10 cellular contexts compared by ENCODE assay signal in the genomic region with DNA sequence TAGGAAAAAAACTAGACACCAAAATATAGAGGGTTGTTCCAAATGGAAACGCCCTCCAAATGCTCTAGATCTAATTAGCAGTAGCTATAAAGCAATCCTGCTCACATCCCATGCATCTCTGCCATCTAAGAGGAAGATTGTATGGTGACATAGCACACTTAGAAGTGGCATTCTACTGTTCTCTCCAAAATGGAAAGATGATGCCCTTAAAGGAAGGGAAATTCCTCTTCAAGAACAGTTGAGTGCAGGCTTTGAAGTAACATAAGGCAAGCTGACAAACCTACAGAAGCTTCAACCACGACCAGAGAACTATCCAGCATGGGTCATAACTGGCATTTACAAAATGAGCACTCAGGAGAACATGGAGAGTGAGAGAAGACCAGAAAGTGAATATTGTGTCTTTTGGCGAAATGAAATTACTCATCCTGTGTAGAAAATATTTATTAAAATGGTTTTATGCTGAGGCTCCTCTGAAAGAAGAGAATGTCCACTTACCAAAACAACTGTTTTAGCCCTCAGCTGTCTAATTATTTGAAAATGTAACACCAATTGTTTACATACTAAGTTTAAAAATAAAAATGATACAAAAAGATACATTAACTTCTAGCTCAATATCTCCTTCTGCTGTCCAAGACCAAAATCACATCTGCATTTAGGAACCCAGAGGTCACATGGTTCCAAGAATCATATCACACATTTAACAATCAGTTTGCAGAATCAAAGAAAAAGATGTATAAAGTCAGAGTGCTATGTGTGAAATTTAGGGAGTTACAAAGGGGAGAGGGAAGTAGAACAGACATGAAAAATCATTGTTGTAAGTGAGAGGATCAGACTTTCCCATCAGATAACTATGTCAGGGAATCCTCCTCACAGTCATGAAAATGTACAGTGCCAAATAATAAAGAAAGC.
DNase-seq lines count a peak whose midpoint lies in the region; ATAC-seq, FAIRE-seq and TF ChIP-seq lines count a peak whose summit lies in the region.
"Had no signal": no experiment of that assay in that cellular context is flagged by ENCODE, and none has a peak within 500 bp of the region (broad histone marks: within the 10 kb centered on the region; RNA-seq: fewer than 3 reads in every experiment).

No MANE protein-coding gene starts in this region.

- peak overlapping the region; percentile 16; the same call in 1 of the 2 replicates for H2AFZ ChIP-seq in Loucy (ENCODE audit: low read length)
- H2AFZ ChIP-seq in mammary epithelial cell (ENCODE audit: low read depth, low read length) = peak overlapping the region; percentile 50
- H2AFZ ChIP-seq in HepG2 (ENCODE audit: low read length) = no peak overlapping the region

- CTCF ChIA-PET in mammary epithelial cell (lab: Charles Lee; ENCODE audit: low non-redundant PET) = interaction anchor here (0.6 to 0.7 kb wide), 2 partner anchors 180 to 243 kb away, joined by 3 to 4 read pairs; no protein-coding TSS in a partner anchor
- CTCF ChIA-PET in HepG2 (lab: Yijun Ruan, JAX; ENCODE audit: low intra/inter-chr PET ratio, low total read pairs) = no interaction called here

- WGBS in mammary epithelial cell (ENCODE audit: low coverage, missing lambda C conversion rate) = 72% methylated on average over 3 of the region's 3 CpGs
- 68 to 77% methylated on average over 3 of the region's 3 CpGs for WGBS in thyroid gland, 2 donors
- 16% methylated on average over 3 of the region's 3 CpGs for WGBS in HepG2 (ENCODE audit: low lambda C conversion rate)

- H3K27ac ChIP-seq in mammary epithelial cell (ENCODE audit: insufficient read depth, low read depth, low read length) = no peak overlapping the region
- peak overlapping the region in 2 of 3 donors; percentile 41 to 51 for H3K27ac ChIP-seq in thyroid gland
- no peak overlapping the region for H3K27ac ChIP-seq in HepG2 (ENCODE audit: extremely low read length, insufficient read depth, low read length)

- H3K4me3 ChIP-seq in Loucy (ENCODE audit: low read length, poor library complexity, severe bottlenecking) (no peak overlapping the region), mammary epithelial cell (replicated peaks in 1 of 3; ENCODE audit: insufficient read depth in 1 of 3, low read depth in 2 of 3, low read length in 3 of 3) (no peak overlapping the region), thyroid gland (replicated peaks in 1 of 3) (no peak overlapping the region), HepG2 (replicated peaks in 1 of 3; ENCODE audit: insufficient read depth in 1 of 3, low read depth in 2 of 3, low read length in 3 of 3) (no peak overlapping the region)
- H3K4me3 ChIP-seq: GM12878 had no signal

- peak overlapping the region; percentile 89 for H3K27ac Mint-ChIP-seq in mesothelial cell of epicardium

- H3K27me3 ChIP-seq in Loucy (ENCODE audit: insufficient read depth, low read length, poor library complexity, severe bottlenecking) = no peaks in the 10 kb centered on the region
- H3K27me3 ChIP-seq in mammary epithelial cell (ENCODE audit: insufficient read depth, low read length) = no peaks in the 10 kb centered on the region
- H3K27me3 ChIP-seq in thyroid gland = no peaks in the 10 kb centered on the region
- no peaks in the 10 kb centered on the region for H3K27me3 ChIP-seq in HepG2 (ENCODE audit: control insufficient read depth in 1 of 2, insufficient read depth in 2 of 2, low read length in 2 of 2)

- no peaks in the 10 kb centered on the region for H3K4me1 ChIP-seq in Loucy (ENCODE audit: insufficient read depth, low read length, poor library complexity, severe bottlenecking)
- H3K4me1 ChIP-seq in mammary epithelial cell (ENCODE audit: insufficient read depth, low read length) = no peaks in the 10 kb centered on the region
- no peaks in the 10 kb centered on the region for H3K4me1 ChIP-seq in thyroid gland
- no peaks in the 10 kb centered on the region for H3K4me1 ChIP-seq in HepG2 (ENCODE audit: insufficient read depth, low read length)

- no peaks in the 10 kb centered on the region for H3K36me3 Mint-ChIP-seq in mesothelial cell of epicardium

- no peaks in the 10 kb centered on the region for H3K9me3 Mint-ChIP-seq in mesothelial cell of epicardium

- BruUV-seq in mammary epithelial cell (replicated peaks; lab: Mats Ljungman, UMichigan) (no TSS peak), HepG2 (replicated peaks; lab: Mats Ljungman, UMichigan) (no TSS peak)

- TF ChIP-seq POLR2A in thyroid gland (IDR thresholded peaks at IDR 0.05) (no peak), HepG2 (IDR thresholded peaks at IDR 0.05; ENCODE audit: insufficient read depth in 1 of 2, low read depth in 2 of 2, low read length in 2 of 2) (no peak)

- dilution Hi-C loops in mammary epithelial cell (cut with HindIII; ENCODE audit: low sequenced_read_pairs) = no loop called here

- no peak for TF ChIP-seq RAD21 in HepG2 (CRISPR knock-in tag; IDR thresholded peaks at IDR 0.05)

- intact Hi-C loops in mammary epithelial cell (cut with micrococcal nuclease) = loop anchor here (1.0 to 10.0 kb wide), 4 partner anchors 50 to 667 kb away; no protein-coding TSS in a partner anchor
- intact Hi-C loops in thyroid gland (cut with DNase I) = no loop called here
- intact Hi-C loops in HepG2 (cut with micrococcal nuclease; ENCODE audit: unreplicated experiment) = no loop called here

- H3K4me2 ChIP-seq in Loucy (ENCODE audit: low read depth, low read length, poor library complexity, severe bottlenecking) = no peak overlapping the region
- H3K4me2 ChIP-seq in mammary epithelial cell (ENCODE audit: insufficient read depth, low read depth, low read length) = no peak overlapping the region
- H3K4me2 ChIP-seq in HepG2 (ENCODE audit: low read depth, low read length) = no peak overlapping the region

- H3K79me2 ChIP-seq in Loucy (ENCODE audit: insufficient read depth, low read length) (no peaks in the 10 kb centered on the region), mammary epithelial cell (ENCODE audit: insufficient read depth, low read length) (no peaks in the 10 kb centered on the region), HepG2 (ENCODE audit: insufficient read depth, low read length) (no peaks in the 10 kb centered on the region)

- no peaks in the 10 kb centered on the region for H3K27me3 Mint-ChIP-seq in mesothelial cell of epicardium (ENCODE audit: low read depth)

- H3K4me1 Mint-ChIP-seq in mesothelial cell of epicardium = peaks cover 73% of the 10 kb centered on the region

- TF ChIP-seq EP300 in HepG2 (IDR thresholded peaks at IDR 0.05; ENCODE audit: low read depth in 2 of 2, low read length in 2 of 2) (no peak), HepG2 (CRISPR knock-in tag; IDR thresholded peaks at IDR 0.05; ENCODE audit: borderline replicate concordance) (no peak)

- H3K9me3 ChIP-seq in Loucy (ENCODE audit: insufficient read depth, low read depth, low read length) = no peaks in the 10 kb centered on the region
- H3K9me3 ChIP-seq in mammary epithelial cell (replicated peaks; ENCODE audit: insufficient read depth, low read length) = no peaks in the 10 kb centered on the region
- no peaks in the 10 kb centered on the region for H3K9me3 ChIP-seq in thyroid gland
- no peaks in the 10 kb centered on the region for H3K9me3 ChIP-seq in HepG2 (ENCODE audit: low read length)

- in situ Hi-C loops in mammary epithelial cell (cut with MboI; ENCODE audit: low sequenced_read_pairs in 2 of 2) = no loop called here
- in situ Hi-C loops in HepG2 (cut with HindIII; ENCODE audit: extremely low pct_ligation_motif_present, low pct_unique_long_range_greater_than_20kb) = no loop called here

- no peaks in the 10 kb centered on the region for H3K9me2 ChIP-seq in Loucy (replicated peaks; ENCODE audit: low read depth, low read length)

- no peaks in the 10 kb centered on the region for H3F3A ChIP-seq in Loucy (ENCODE audit: low read depth)

- H3K36me3 ChIP-seq in Loucy (ENCODE audit: insufficient read depth, low read length) (no peaks in the 10 kb centered on the region), mammary epithelial cell (ENCODE audit: insufficient read depth, low read length) (no peaks in the 10 kb centered on the region), thyroid gland (no peaks in the 10 kb centered on the region), HepG2 (replicated peaks in 1 of 2; ENCODE audit: control insufficient read depth in 1 of 2, insufficient read depth in 2 of 2, low read length in 2 of 2) (no peaks in the 10 kb centered on the region)

- H3K4me3 Mint-ChIP-seq in mesothelial cell of epicardium = no peak overlapping the region

- ATAC-seq in HepG2 (no peak), GM18907 (IDR thresholded peaks at IDR 0.05; ENCODE audit: unreplicated experiment) (no peak)
- ATAC-seq: GM12878 had no signal

- no peak for FAIRE-seq in HepG2 (lab: Jason Lieb, UNC)
- FAIRE-seq: GM12878, H1 had no signal

- H3K9ac ChIP-seq in Loucy (ENCODE audit: low read depth, low read length, poor library complexity, severe bottlenecking) = no peak overlapping the region
- H3K9ac ChIP-seq in mammary epithelial cell (ENCODE audit: insufficient read depth, low read length) = no peak overlapping the region
- H3K9ac ChIP-seq in HepG2 (ENCODE audit: insufficient read depth, low read depth, low read length) = no peak overlapping the region

- TF ChIP-seq CTCF in Loucy (conservative IDR thresholded peaks at IDR 0.05; ENCODE audit: low read length) (peak; percentile 50), mammary epithelial cell (conservative IDR thresholded peaks at IDR 0.05 in 1 of 2, IDR thresholded peaks at IDR 0.05 in 1 of 2; ENCODE audit: extremely low read depth in 1 of 2, insufficient read depth in 1 of 2, low read depth in 1 of 2, low read length in 2 of 2) (peak; percentile 14 to 42), mesothelial cell of epicardium (IDR thresholded peaks at IDR 0.05; ENCODE audit: unreplicated experiment) (no peak), thyroid gland (IDR thresholded peaks at IDR 0.05) (peak in 1 of 6 experiments; percentile 14), HepG2 (CRISPR knock-in tag; IDR thresholded peaks at IDR 0.05) (no peak)

- DNase-seq in mammary epithelial cell (peak; percentile 5), mesothelial cell of epicardium (ENCODE audit: low spot score in 2 of 2, unreplicated experiment in 2 of 2) (no peak), thyroid gland (no peak), HepG2 (ENCODE audit: low spot score) (no peak), NCI-H446 treated with DMSO at 0.1 percent for 48 hours (lab: John Stamatoyannopoulos, UW) (no peak)
- DNase-seq: MV-4-11 had no signal

- H4K20me1 ChIP-seq in Loucy (ENCODE audit: insufficient read depth, low read length, poor library complexity, severe bottlenecking) = no peaks in the 10 kb centered on the region
- H4K20me1 ChIP-seq in mammary epithelial cell (ENCODE audit: insufficient read depth, low read length) = no peaks in the 10 kb centered on the region
- no peaks in the 10 kb centered on the region for H4K20me1 ChIP-seq in HepG2 (ENCODE audit: insufficient read depth, low read length)

- POLR2A ChIA-PET in HepG2 (lab: Yijun Ruan, JAX) = no interaction called here

TF ChIP-seq in HepG2, 621 proteins besides CTCF, POLR2A, EP300 and RAD21 (continues in another document):
- TF ChIP-seq NFE2L2 (IDR thresholded peaks at IDR 0.05; ENCODE audit: low read length) = no peak

Comparison
In these comparisons a context has a peak if more than half of its experiments do, and no peak if none do; other contexts are left out.
1. CTCF ChIP-seq: peak in Loucy (single experiment) and mammary epithelial cell (2 of 2); none in mesothelial cell of epicardium (single experiment) and HepG2 (single experiment).
2. H3K27ac ChIP-seq: peak in thyroid gland (2 of 3); none in mammary epithelial cell (single experiment) and HepG2 (single experiment).